Comparison of ENCODE assay signal across 1 cellular context in the genomic region with DNA sequence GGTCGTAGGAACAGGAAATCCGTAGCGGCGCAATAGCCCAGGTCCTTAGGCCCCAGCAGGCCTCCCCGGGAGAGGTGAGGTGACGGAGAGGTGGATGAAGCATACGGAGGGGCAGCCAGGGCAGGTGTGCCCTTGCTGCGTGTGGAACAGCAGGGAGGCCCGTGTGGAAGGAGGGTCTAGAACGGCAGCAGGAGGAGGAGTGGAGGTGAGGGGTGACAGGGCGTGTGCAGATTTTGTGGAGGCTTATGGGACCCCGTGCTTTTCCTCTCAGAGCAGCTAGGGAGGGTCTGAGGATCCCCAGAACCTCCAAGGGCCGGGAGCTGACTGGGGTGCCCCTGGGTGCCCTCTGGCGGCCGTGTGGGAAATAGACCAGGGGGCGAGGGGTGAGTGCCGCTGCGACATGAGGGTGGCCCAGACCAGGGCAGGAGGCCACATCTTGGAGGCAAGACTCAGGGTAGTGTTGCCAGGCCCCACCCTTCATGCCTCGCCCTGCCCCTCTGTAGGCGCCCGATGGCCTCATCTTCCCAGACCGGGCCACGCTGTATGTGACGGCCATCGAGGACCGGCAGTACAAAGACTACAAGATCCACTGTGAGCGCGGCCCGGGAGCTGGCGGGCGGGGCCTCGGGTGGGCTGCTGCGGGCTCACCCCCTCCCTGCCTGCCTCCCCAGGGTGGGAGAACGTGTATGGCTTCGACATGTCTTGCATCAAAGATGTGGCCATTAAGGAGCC.
TF ChIP-seq lines count a peak whose summit lies in the region.

No MANE protein-coding gene starts in this region.

TF ChIP-seq in WTC11, 78 proteins besides CTCF, POLR2A, EP300 and RAD21 (continued from another document):
- TF ChIP-seq, protein P1, sequence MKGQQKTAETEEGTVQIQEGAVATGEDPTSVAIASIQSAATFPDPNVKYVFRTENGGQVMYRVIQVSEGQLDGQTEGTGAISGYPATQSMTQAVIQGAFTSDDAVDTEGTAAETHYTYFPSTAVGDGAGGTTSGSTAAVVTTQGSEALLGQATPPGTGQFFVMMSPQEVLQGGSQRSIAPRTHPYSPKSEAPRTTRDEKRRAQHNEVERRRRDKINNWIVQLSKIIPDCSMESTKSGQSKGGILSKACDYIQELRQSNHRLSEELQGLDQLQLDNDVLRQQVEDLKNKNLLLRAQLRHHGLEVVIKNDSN (CRISPR knock-in tag; IDR thresholded peaks at IDR 0.05), result no peak
- 0 out of 2 replicates have a peak, but pooled peaks have one; percentile 39 for TF ChIP-seq EMX1 (CRISPR knock-in tag; IDR thresholded peaks at IDR 0.05)
- TF ChIP-seq, protein P2, sequence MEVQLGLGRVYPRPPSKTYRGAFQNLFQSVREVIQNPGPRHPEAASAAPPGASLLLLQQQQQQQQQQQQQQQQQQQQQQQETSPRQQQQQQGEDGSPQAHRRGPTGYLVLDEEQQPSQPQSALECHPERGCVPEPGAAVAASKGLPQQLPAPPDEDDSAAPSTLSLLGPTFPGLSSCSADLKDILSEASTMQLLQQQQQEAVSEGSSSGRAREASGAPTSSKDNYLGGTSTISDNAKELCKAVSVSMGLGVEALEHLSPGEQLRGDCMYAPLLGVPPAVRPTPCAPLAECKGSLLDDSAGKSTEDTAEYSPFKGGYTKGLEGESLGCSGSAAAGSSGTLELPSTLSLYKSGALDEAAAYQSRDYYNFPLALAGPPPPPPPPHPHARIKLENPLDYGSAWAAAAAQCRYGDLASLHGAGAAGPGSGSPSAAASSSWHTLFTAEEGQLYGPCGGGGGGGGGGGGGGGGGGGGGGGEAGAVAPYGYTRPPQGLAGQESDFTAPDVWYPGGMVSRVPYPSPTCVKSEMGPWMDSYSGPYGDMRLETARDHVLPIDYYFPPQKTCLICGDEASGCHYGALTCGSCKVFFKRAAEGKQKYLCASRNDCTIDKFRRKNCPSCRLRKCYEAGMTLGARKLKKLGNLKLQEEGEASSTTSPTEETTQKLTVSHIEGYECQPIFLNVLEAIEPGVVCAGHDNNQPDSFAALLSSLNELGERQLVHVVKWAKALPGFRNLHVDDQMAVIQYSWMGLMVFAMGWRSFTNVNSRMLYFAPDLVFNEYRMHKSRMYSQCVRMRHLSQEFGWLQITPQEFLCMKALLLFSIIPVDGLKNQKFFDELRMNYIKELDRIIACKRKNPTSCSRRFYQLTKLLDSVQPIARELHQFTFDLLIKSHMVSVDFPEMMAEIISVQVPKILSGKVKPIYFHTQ (CRISPR knock-in tag; IDR thresholded peaks at IDR 0.05), result no peak; the same call in 1 of the 2 replicates
